8 cellular contexts compared by ENCODE assay signal in the genomic region with DNA sequence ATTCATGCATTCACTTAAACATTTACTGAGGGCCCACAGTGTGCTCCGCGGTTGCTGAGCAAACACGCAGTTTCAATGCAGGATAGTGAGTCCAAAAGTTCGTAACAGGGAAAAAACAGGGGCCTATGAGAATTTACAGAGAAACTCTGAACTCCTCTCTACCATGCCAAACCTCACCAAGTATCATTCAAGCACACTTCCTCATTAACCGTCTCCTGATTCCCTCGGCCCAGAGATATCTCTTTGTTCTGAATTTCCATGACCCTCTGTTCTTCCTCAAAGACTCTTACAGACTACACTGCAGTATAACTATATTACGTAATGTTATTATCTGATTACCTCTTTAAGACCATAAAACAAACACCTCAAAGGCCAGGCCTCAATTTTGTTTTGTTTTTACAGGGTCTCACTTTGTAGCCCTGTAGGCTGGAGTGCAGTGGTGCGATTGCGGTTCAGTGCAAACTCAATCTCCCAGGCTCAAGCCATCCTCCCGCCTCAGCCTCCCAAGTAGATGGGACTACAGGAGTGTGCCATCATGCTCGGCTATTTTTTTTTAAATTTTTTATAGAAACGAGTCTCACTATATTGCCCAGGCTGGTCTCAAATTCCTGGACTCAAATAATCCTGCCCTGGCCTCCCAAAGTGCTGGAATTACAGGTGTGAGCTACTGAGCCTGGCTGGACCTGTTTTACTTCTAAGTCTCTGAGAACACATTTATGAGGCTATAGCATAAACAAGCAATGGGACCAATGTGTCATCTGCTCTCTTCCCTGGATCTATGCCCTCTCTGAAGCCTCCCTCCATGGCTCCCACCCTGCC. TPM values are rescaled to one million over a fixed set of nuclear protein-coding genes. Genes with fewer than 3 reads are reported as not detected.
A peak's percentile ranks its signal among the peaks of the same experiment; 100 is the strongest.
DNase-seq lines count a peak whose midpoint lies in the region; TF ChIP-seq lines count a peak whose summit lies in the region.

No MANE protein-coding gene starts in this region.

- no peak for TF ChIP-seq EP300 in esophagus muscularis mucosa (IDR thresholded peaks at IDR 0.05)

- CTCF ChIA-PET in activated CD4-positive, alpha-beta memory T cell treated with anti-CD3 and anti-CD28 coated beads for 36 hours (lab: Charles Lee): interaction anchor here (0.9 to 2.0 kb wide), 7 partner anchors 18 to 193 kb away, joined by 3 to 10 read pairs (median 4); no protein-coding TSS in a partner anchor

- no peak for TF ChIP-seq POLR2A in esophagus muscularis mucosa (IDR thresholded peaks at IDR 0.05; ENCODE audit: low read depth)

- peaks cover 2% of the 10 kb centered on the region; the same call in 1 of the 2 replicates for H4K20me1 ChIP-seq in BLaER1

- H3K9ac ChIP-seq in BLaER1 (peak overlapping the region; percentile 100), HUES6 (ENCODE audit: low read length) (peak overlapping the region; percentile 27), liver (ENCODE audit: low read depth in 1 of 2, low read length in 2 of 2) (peak overlapping the region; percentile 43 to 80)

- H3K9me3 ChIP-seq in BLaER1 (no peaks in the 10 kb centered on the region), HUES6 (ENCODE audit: control insufficient read depth, insufficient read depth, low read depth, low read length) (no peaks in the 10 kb centered on the region), liver (ENCODE audit: control insufficient read depth in 4 of 4, low read length in 3 of 4) (no peaks in the 10 kb centered on the region), esophagus muscularis mucosa (no peaks in the 10 kb centered on the region)

- no peak for DNase-seq in activated CD4-positive, alpha-beta memory T cell treated with anti-CD3 and anti-CD28 coated beads for 36 hours
- no peak for DNase-seq in NCI-H1694 (lab: John Stamatoyannopoulos, UW)
- DNase-seq in esophagus muscularis mucosa (ENCODE audit: extremely low spot score): no peak
- no peak for DNase-seq in islet precursor cell
- no peak for DNase-seq in substantia nigra (lab: John Stamatoyannopoulos, UW)

- TF ChIP-seq RAD21 in liver (IDR thresholded peaks at IDR 0.05): no peak

- intact Hi-C loops in activated CD4-positive, alpha-beta memory T cell treated with anti-CD3 and anti-CD28 coated beads for 36 hours (cut with micrococcal nuclease): loop anchor here (1.0 kb wide), 1 partner anchor 49 kb away; no protein-coding TSS in a partner anchor
- intact Hi-C loops in esophagus muscularis mucosa (cut with DNase I): no loop called here

- H3K36me3 Mint-ChIP-seq in activated CD4-positive, alpha-beta memory T cell treated with anti-CD3 and anti-CD28 coated beads for 36 hours: peaks cover 32% of the 10 kb centered on the region

- H3K27ac Mint-ChIP-seq in activated CD4-positive, alpha-beta memory T cell treated with anti-CD3 and anti-CD28 coated beads for 36 hours: peak overlapping the region; percentile 92

- H3K4me3 Mint-ChIP-seq in activated CD4-positive, alpha-beta memory T cell treated with anti-CD3 and anti-CD28 coated beads for 36 hours: peak overlapping the region; percentile 71

- H3K4me3 ChIP-seq in BLaER1: peak overlapping the region; percentile 90
- H3K4me3 ChIP-seq in HUES6 (ENCODE audit: low read depth, low read length): peak overlapping the region; percentile 30
- H3K4me3 ChIP-seq in liver (ENCODE audit: low read depth in 1 of 3, low read length in 3 of 3): peak overlapping the region in 1 of 3 donors; percentile 14
- H3K4me3 ChIP-seq in esophagus muscularis mucosa: peak overlapping the region in 1 of 4 donors; percentile 25

- peaks cover 34% of the 10 kb centered on the region for H3K36me3 ChIP-seq in BLaER1
- peaks cover 51% of the 10 kb centered on the region for H3K36me3 ChIP-seq in HUES6 (ENCODE audit: control insufficient read depth, insufficient read depth, low read length)
- peaks cover 4 to 14% (median 13%) of the 10 kb centered on the region in 4 donors for H3K36me3 ChIP-seq in liver (ENCODE audit: control insufficient read depth in 4 of 4, insufficient read depth in 3 of 4, low read depth in 1 of 4, low read length in 3 of 4)
- peaks cover 25 to 40% (median 30%) of the 10 kb centered on the region in 4 donors for H3K36me3 ChIP-seq in esophagus muscularis mucosa

- no peaks in the 10 kb centered on the region for H3K27me3 Mint-ChIP-seq in activated CD4-positive, alpha-beta memory T cell treated with anti-CD3 and anti-CD28 coated beads for 36 hours

- peak overlapping the region; percentile 94 for H3K4me2 ChIP-seq in BLaER1

- H3K27ac ChIP-seq in BLaER1 (peak overlapping the region; percentile 98), HUES6 (ENCODE audit: low read depth, low read length) (no peak overlapping the region), liver (ENCODE audit: low read depth in 1 of 2, low read length in 2 of 2) (peak overlapping the region; percentile 48 to 63), esophagus muscularis mucosa (replicated peaks in 1 of 4) (no peak overlapping the region), substantia nigra (ENCODE audit: low read depth, low read length, poor library complexity, severe bottlenecking) (no peak overlapping the region)

- no peaks in the 10 kb centered on the region for H3K9me3 Mint-ChIP-seq in activated CD4-positive, alpha-beta memory T cell treated with anti-CD3 and anti-CD28 coated beads for 36 hours

- 39% methylated on average over 12 of the region's 12 CpGs for WGBS in liver
- WGBS in esophagus muscularis mucosa: 75% methylated on average over 12 of the region's 12 CpGs

- POLR2A ChIA-PET in activated CD4-positive, alpha-beta memory T cell treated with anti-CD3 and anti-CD28 coated beads for 36 hours (lab: Charles Lee): no interaction called here

- no peaks in the 10 kb centered on the region for H3K27me3 ChIP-seq in BLaER1
- H3K27me3 ChIP-seq in HUES6 (ENCODE audit: control insufficient read depth, insufficient read depth, low read length): no peaks in the 10 kb centered on the region
- no peaks in the 10 kb centered on the region for H3K27me3 ChIP-seq in liver (ENCODE audit: control insufficient read depth in 4 of 4, insufficient read depth in 4 of 4, low read length in 3 of 4)
- no peaks in the 10 kb centered on the region for H3K27me3 ChIP-seq in esophagus muscularis mucosa

- H3K4me1 Mint-ChIP-seq in activated CD4-positive, alpha-beta memory T cell treated with anti-CD3 and anti-CD28 coated beads for 36 hours (ENCODE audit: low read depth): peaks cover 65% of the 10 kb centered on the region

- H3K4me1 ChIP-seq in BLaER1 (peaks cover 14% of the 10 kb centered on the region), HUES6 (ENCODE audit: control insufficient read depth, insufficient read depth, low read length) (peaks cover 29% of the 10 kb centered on the region), liver (ENCODE audit: control insufficient read depth in 4 of 4, insufficient read depth in 4 of 4, low read length in 3 of 4) (peaks cover 3 to 59% (median 47%) of the 10 kb centered on the region in 4 donors), esophagus muscularis mucosa (peaks cover 47 to 58% (median 53%) of the 10 kb centered on the region in 4 donors)

- no peak for TF ChIP-seq CTCF in liver (IDR thresholded peaks at IDR 0.05; ENCODE audit: low read depth, low read length, missing input control)
- TF ChIP-seq CTCF in esophagus muscularis mucosa (IDR thresholded peaks at IDR 0.05): no peak

TF ChIP-seq in liver, 16 proteins besides CTCF, POLR2A, EP300 and RAD21:
- TF ChIP-seq FOXA2 (IDR thresholded peaks at IDR 0.05) (no peak), HNF4A (conservative IDR thresholded peaks at IDR 0.05) (peak; percentile 56 to 65), GABPA (IDR thresholded peaks at IDR 0.05 in 1 of 2, conservative IDR thresholded peaks at IDR 0.05 in 1 of 2) (no peak), SP1 (IDR thresholded peaks at IDR 0.05) (peak; percentile 54)

RNA-seq across cellular contexts. Expression of gene HPS4, which starts 3.6 kb away (rescaled TPM):
- total RNA-seq in activated CD4-positive, alpha-beta memory T cell treated with anti-CD3 and anti-CD28 coated beads for 36 hours: 10 to 100 TPM; 41.7 to 44.3 TPM
- total RNA-seq in liver (10 to 100 TPM; 13.6 to 26.2 TPM), esophagus muscularis mucosa (10 to 100 TPM; 15.4 to 17.9 (median 17.5) TPM)
- polyA plus RNA-seq in liver: 10 to 100 TPM in 1 of 2 donors, 1 to 10 TPM in 1; 5.4 to 11.6 TPM

RNA-seq across cellular contexts. Expression of gene SRRD, which starts 3.7 kb away (rescaled TPM):
- total RNA-seq in activated CD4-positive, alpha-beta memory T cell treated with anti-CD3 and anti-CD28 coated beads for 36 hours: 10 to 100 TPM; 20.6 to 22.0 TPM
- total RNA-seq in liver (10 to 100 TPM; 15.1 to 18.6 TPM), esophagus muscularis mucosa (10 to 100 TPM; 12.7 to 20.5 (median 15.2) TPM)
- 10 to 100 TPM in 1 of 2 donors, 1 to 10 TPM in 1; 8.7 to 12.2 TPM for polyA plus RNA-seq in liver

RNA-seq across cellular contexts. Expression of gene TFIP11, which starts 32.3 kb away (rescaled TPM):
- 10 to 100 TPM; 41.1 to 43.0 TPM for total RNA-seq in activated CD4-positive, alpha-beta memory T cell treated with anti-CD3 and anti-CD28 coated beads for 36 hours
- total RNA-seq in liver: 10 to 100 TPM; 27.8 to 31.7 TPM
- polyA plus RNA-seq in liver: 10 to 100 TPM; 14.3 to 21.3 TPM
- total RNA-seq in esophagus muscularis mucosa: 10 to 100 TPM; 17.9 to 23.5 (median 20.4) TPM

RNA-seq across cellular contexts. Expression of gene ASPHD2, which starts 50.9 kb away (rescaled TPM):
- total RNA-seq in activated CD4-positive, alpha-beta memory T cell treated with anti-CD3 and anti-CD28 coated beads for 36 hours: 1 to 10 TPM; 9.2 to 10.0 TPM
- total RNA-seq in liver (under 1 TPM; 0.17 to 0.47 TPM), esophagus muscularis mucosa (1 to 10 TPM in 2 of 4 donors, under 1 TPM in 2; 0.42 to 1.1 (median 0.88) TPM)
- polyA plus RNA-seq in liver: under 1 TPM; 0.12 to 0.19 TPM

Comparison
In these comparisons a context has a peak if more than half of its experiments do, and no peak if none do; other contexts are left out.
1. H3K27ac ChIP-seq: peak in BLaER1 (single experiment) and liver (2 of 2); none in HUES6 (single experiment), esophagus muscularis mucosa (0 of 4) and substantia nigra (single experiment).
2. H3K9ac ChIP-seq: peak in every context shown above with its lines; median percentile 100 in BLaER1; 62 in liver; 27 in HUES6.